Comparison of ENCODE assay signal across 8 cellular contexts in genomic region chr15:70094690-70095311, GRCh38. TPM values are rescaled to one million over a fixed set of nuclear protein-coding genes. Genes with fewer than 3 reads are reported as not detected.
DNase-seq lines count a peak whose midpoint lies in the region; ATAC-seq and TF ChIP-seq lines count a peak whose summit lies in the region.

No MANE protein-coding gene starts in this region.

- H3K9me2 ChIP-seq in PC-3 (replicated peaks; ENCODE audit: low read length), result no peaks in the 10 kb centered on the region

- no CpG with 5 or more reads among the region's 8 CpGs for WGBS in H9 (ENCODE audit: extremely low coverage, insufficient read length, low lambda C conversion rate)

- H3K36me3 Mint-ChIP-seq in H9 (ENCODE audit: insufficient read depth in 1 of 3, low read depth in 3 of 3) (peaks cover 17 to 50% (median 48%) of the 10 kb centered on the region in 3 experiments), osteocyte (ENCODE audit: unreplicated experiment) (peaks cover 22% of the 10 kb centered on the region)

- DNase-seq in H9 (no peak), PC-3 (no peak), osteocyte (ENCODE audit: extremely low spot score, unreplicated experiment) (no peak), T-helper 9 cell (no peak), SKM-1 treated with dmso at 0.1 percent for 144 hours (lab: John Stamatoyannopoulos, UW; ENCODE audit: unreplicated experiment) (no peak), H4 (ENCODE audit: low spot score) (no peak), germinal center (ENCODE audit: low spot score) (no peak)

- H3K14ac ChIP-seq in H9 (ENCODE audit: insufficient read depth, low read length), result no peak overlapping the region

- no peak overlapping the region for H2AK5ac ChIP-seq in H9 (ENCODE audit: insufficient read length, low read length)

- H3K4me3 ChIP-seq in PC-3 (ENCODE audit: low read length) (peak overlapping the region; percentile 98), endocrine pancreas (ENCODE audit: control insufficient read depth, insufficient read depth, low read length) (peak overlapping the region; percentile 28)

- H2BK5ac ChIP-seq in H9 (ENCODE audit: insufficient read length, low read length), result no peak overlapping the region

- H3K27ac Mint-ChIP-seq in H9 (no peak overlapping the region; a peak in 2 of 7 replicates), osteocyte (ENCODE audit: unreplicated experiment) (peak overlapping the region; percentile 50)

- H3K27me3 Mint-ChIP-seq in H9 (ENCODE audit: low read depth), result peaks cover 11% of the 10 kb centered on the region
- H3K27me3 Mint-ChIP-seq in osteocyte (ENCODE audit: unreplicated experiment), result no peaks in the 10 kb centered on the region

- no peak overlapping the region for H3K23ac ChIP-seq in H9 (ENCODE audit: insufficient read length, low read depth, low read length)

- peaks cover 16% of the 10 kb centered on the region for H3K23me2 ChIP-seq in H9 (ENCODE audit: insufficient read length, low read depth, low read length, poor library complexity, severe bottlenecking)

- intact Hi-C loops in PC-3 (cut with micrococcal nuclease), result loop anchor here (5.0 kb wide), 4 partner anchors 382 to 628 kb away; no protein-coding TSS in a partner anchor

- H4K5ac ChIP-seq in H9 (ENCODE audit: insufficient read length, low read depth, low read length), result no peak overlapping the region

- H3K9ac ChIP-seq in H9 (ENCODE audit: extremely low read depth, insufficient read length, low read length) (no peak overlapping the region), PC-3 (ENCODE audit: low read length) (peak overlapping the region; percentile 96), endocrine pancreas (ENCODE audit: control insufficient read depth, insufficient read depth, low read length) (no peak overlapping the region)

- H3K4me1 Mint-ChIP-seq in H9 (peaks cover 56 to 57% of the 10 kb centered on the region in 2 experiments), osteocyte (ENCODE audit: unreplicated experiment) (peaks cover 37% of the 10 kb centered on the region)

- H3K4me1 ChIP-seq in H9 (ENCODE audit: insufficient read depth, low read length), result peaks cover 26% of the 10 kb centered on the region
- peaks cover 48% of the 10 kb centered on the region for H3K4me1 ChIP-seq in PC-3 (ENCODE audit: insufficient read depth, low read length)
- no peaks in the 10 kb centered on the region for H3K4me1 ChIP-seq in endocrine pancreas (ENCODE audit: control insufficient read depth, insufficient read depth, low read length)

- no peak overlapping the region for H3K27ac ChIP-seq in H9 (ENCODE audit: insufficient read length, low read depth, low read length)
- H3K27ac ChIP-seq in PC-3 (ENCODE audit: low read length), result peak overlapping the region; percentile 9

- H2AFZ ChIP-seq in H9 (ENCODE audit: low read length) (no peak overlapping the region), PC-3 (ENCODE audit: low read length) (no peak overlapping the region)

- no peaks in the 10 kb centered on the region for H3F3A ChIP-seq in PC-3 (ENCODE audit: low read length, unreplicated experiment)

- TF ChIP-seq CTCF in H9 (conservative IDR thresholded peaks at IDR 0.05) (no peak), PC-3 (conservative IDR thresholded peaks at IDR 0.05; ENCODE audit: low read depth, low read length) (no peak), osteocyte (IDR thresholded peaks at IDR 0.05) (no peak)

- H3K4me3 Mint-ChIP-seq in H9, result peak overlapping the region; percentile 93 to 99
- H3K4me3 Mint-ChIP-seq in osteocyte (ENCODE audit: unreplicated experiment), result peak overlapping the region; percentile 97

- TSS peak; percentile 2 for BruUV-seq in PC-3 (replicated peaks; lab: Mats Ljungman, UMichigan)

- POLR2A ChIA-PET in PC-3 (lab: Charles Lee; ENCODE audit: unreplicated experiment), result no interaction called here

- H3K18ac ChIP-seq in H9 (ENCODE audit: insufficient read length, low read depth, low read length), result no peak overlapping the region

- H4K20me1 ChIP-seq in H9 (ENCODE audit: control insufficient read depth, insufficient read depth, insufficient read length), result no peaks in the 10 kb centered on the region
- H4K20me1 ChIP-seq in PC-3 (ENCODE audit: low read length), result peaks cover 62% of the 10 kb centered on the region

- 0 out of 2 replicates have a peak, but pooled peaks cover 2% of the 10 kb centered on the region for H3K27me3 ChIP-seq in H9 (ENCODE audit: insufficient read depth, low read length)
- H3K27me3 ChIP-seq in PC-3 (ENCODE audit: low read length), result no peaks in the 10 kb centered on the region
- H3K27me3 ChIP-seq in endocrine pancreas (ENCODE audit: control insufficient read depth, insufficient read depth, low read length), result no peaks in the 10 kb centered on the region

- H3T11ph ChIP-seq in H9 (ENCODE audit: low read length), result no peak overlapping the region

- CTCF ChIA-PET in PC-3 (lab: Charles Lee), result no interaction called here

- H3K79me2 ChIP-seq in H9 (ENCODE audit: insufficient read depth, low read length) (peaks cover 7% of the 10 kb centered on the region; the same call in 1 of the 2 replicates), PC-3 (ENCODE audit: low read length) (peaks cover 74% of the 10 kb centered on the region)

- no peak for ATAC-seq in PC-3

- H2BK20ac ChIP-seq in H9 (ENCODE audit: low read depth, low read length, poor library complexity, severe bottlenecking), result no peak overlapping the region

- H4K8ac ChIP-seq in H9 (replicated peaks; ENCODE audit: insufficient read length, low read depth, low read length), result no peak overlapping the region

- no peak overlapping the region for H3K4ac ChIP-seq in H9 (ENCODE audit: low read depth, low read length)

- no peak overlapping the region for H3K56ac ChIP-seq in H9 (ENCODE audit: insufficient read length, low read depth, low read length)

- H3K9me3 ChIP-seq in H9 (ENCODE audit: control insufficient read depth, low read depth, low read length) (no peaks in the 10 kb centered on the region), PC-3 (ENCODE audit: low read length) (no peaks in the 10 kb centered on the region), endocrine pancreas (ENCODE audit: control insufficient read depth, low read length) (no peaks in the 10 kb centered on the region)

- H2BK12ac ChIP-seq in H9 (ENCODE audit: insufficient read length, low read depth, low read length), result no peak overlapping the region

- H3K9me3 Mint-ChIP-seq in H9, result peaks cover 2% of the 10 kb centered on the region in 2 experiments; a peak in 2 of 5 replicates
- H3K9me3 Mint-ChIP-seq in osteocyte (ENCODE audit: unreplicated experiment), result no peaks in the 10 kb centered on the region

- no peak overlapping the region for H2BK120ac ChIP-seq in H9 (ENCODE audit: low read depth, low read length, poor library complexity, severe bottlenecking)

- H3K36me3 ChIP-seq in PC-3 (ENCODE audit: low read depth, low read length) (peaks cover 32% of the 10 kb centered on the region), endocrine pancreas (ENCODE audit: control insufficient read depth, insufficient read depth, low read length) (no peaks in the 10 kb centered on the region)

- H4K91ac ChIP-seq in H9 (ENCODE audit: insufficient read length, low read depth, low read length), result no peak overlapping the region

- no peaks in the 10 kb centered on the region for H3K79me1 ChIP-seq in H9 (ENCODE audit: insufficient read depth, low read depth, low read length, poor library complexity, severe bottlenecking)

- H2BK15ac ChIP-seq in H9 (ENCODE audit: low read depth, low read length), result no peak overlapping the region

- H3K4me2 ChIP-seq in H9 (ENCODE audit: insufficient read depth, insufficient read length, low read length) (peak overlapping the region; percentile 63), PC-3 (ENCODE audit: low read length) (peak overlapping the region; percentile 98)

RNA-seq across cellular contexts. Expression of gene TLE3, which starts 2.9 kb away (rescaled TPM):
- total RNA-seq in H9 (2021) (91.3 and 98.2 TPM in 2 replicates), PC-3 (2014; rRNA removed) (72.5 and 109 TPM in 2 replicates), osteocyte (27.8 and 28.8 TPM in 2 replicates)
- 17.5 and 24.9 TPM in 2 replicates for total RNA-seq in H4 (2014; rRNA removed; shearing (Covaris generic))
